ENCODE assay signal across 3 cellular contexts in genomic region chr4:770022-770421, GRCh38.
TF ChIP-seq lines count a peak whose summit lies in the region.

No MANE protein-coding gene starts in this region.

TF ChIP-seq in GM23338, 12 proteins besides CTCF, POLR2A, EP300 and RAD21 (continues in another document):
- TF ChIP-seq POLR2AphosphoS5 (IDR thresholded peaks at IDR 0.05; ENCODE audit: low read depth) = no peak
- TF ChIP-seq, protein P1, sequence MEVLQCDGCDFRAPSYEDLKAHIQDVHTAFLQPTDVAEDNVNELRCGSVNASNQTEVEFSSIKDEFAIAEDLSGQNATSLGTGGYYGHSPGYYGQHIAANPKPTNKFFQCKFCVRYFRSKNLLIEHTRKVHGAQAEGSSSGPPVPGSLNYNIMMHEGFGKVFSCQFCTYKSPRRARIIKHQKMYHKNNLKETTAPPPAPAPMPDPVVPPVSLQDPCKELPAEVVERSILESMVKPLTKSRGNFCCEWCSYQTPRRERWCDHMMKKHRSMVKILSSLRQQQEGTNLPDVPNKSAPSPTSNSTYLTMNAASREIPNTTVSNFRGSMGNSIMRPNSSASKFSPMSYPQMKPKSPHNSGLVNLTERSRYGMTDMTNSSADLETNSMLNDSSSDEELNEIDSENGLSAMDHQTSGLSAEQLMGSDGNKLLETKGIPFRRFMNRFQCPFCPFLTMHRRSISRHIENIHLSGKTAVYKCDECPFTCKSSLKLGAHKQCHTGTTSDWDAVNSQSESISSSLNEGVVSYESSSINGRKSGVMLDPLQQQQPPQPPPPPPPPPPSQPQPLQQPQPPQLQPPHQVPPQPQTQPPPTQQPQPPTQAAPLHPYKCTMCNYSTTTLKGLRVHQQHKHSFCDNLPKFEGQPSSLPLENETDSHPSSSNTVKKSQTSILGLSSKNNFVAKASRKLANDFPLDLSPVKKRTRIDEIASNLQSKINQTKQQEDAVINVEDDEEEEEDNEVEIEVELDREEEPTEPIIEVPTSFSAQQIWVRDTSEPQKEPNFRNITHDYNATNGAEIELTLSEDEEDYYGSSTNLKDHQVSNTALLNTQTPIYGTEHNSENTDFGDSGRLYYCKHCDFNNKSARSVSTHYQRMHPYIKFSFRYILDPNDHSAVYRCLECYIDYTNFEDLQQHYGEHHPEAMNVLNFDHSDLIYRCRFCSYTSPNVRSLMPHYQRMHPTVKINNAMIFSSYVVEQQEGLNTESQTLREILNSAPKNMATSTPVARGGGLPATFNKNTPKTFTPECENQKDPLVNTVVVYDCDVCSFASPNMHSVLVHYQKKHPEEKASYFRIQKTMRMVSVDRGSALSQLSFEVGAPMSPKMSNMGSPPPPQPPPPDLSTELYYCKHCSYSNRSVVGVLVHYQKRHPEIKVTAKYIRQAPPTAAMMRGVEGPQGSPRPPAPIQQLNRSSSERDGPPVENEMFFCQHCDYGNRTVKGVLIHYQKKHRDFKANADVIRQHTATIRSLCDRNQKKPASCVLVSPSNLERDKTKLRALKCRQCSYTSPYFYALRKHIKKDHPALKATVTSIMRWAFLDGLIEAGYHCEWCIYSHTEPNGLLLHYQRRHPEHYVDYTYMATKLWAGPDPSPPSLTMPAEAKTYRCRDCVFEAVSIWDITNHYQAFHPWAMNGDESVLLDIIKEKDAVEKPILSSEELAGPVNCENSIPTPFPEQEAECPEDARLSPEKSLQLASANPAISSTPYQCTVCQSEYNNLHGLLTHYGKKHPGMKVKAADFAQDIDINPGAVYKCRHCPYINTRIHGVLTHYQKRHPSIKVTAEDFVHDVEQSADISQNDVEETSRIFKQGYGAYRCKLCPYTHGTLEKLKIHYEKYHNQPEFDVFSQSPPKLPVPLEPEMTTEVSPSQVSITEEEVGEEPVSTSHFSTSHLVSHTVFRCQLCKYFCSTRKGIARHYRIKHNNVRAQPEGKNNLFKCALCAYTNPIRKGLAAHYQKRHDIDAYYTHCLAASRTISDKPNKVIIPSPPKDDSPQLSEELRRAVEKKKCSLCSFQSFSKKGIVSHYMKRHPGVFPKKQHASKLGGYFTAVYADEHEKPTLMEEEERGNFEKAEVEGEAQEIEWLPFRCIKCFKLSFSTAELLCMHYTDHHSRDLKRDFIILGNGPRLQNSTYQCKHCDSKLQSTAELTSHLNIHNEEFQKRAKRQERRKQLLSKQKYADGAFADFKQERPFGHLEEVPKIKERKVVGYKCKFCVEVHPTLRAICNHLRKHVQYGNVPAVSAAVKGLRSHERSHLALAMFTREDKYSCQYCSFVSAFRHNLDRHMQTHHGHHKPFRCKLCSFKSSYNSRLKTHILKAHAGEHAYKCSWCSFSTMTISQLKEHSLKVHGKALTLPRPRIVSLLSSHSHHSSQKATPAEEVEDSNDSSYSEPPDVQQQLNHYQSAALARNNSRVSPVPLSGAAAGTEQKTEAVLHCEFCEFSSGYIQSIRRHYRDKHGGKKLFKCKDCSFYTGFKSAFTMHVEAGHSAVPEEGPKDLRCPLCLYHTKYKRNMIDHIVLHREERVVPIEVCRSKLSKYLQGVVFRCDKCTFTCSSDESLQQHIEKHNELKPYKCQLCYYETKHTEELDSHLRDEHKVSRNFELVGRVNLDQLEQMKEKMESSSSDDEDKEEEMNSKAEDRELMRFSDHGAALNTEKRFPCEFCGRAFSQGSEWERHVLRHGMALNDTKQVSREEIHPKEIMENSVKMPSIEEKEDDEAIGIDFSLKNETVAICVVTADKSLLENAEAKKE (CRISPR knock-in tag; IDR thresholded peaks at IDR 0.05) = no peak
- TF ChIP-seq EZH2phosphoT487 (IDR thresholded peaks at IDR 0.05; ENCODE audit: unreplicated experiment) = no peak

TF ChIP-seq in GM12878, 131 proteins besides CTCF, POLR2A, EP300 and RAD21:
- TF ChIP-seq BCL3 (IDR thresholded peaks at IDR 0.05; ENCODE audit: borderline replicate concordance, insufficient read depth, low read depth, low read length, poor library complexity, severe bottlenecking) (peak; percentile 83), ETV6 (conservative IDR thresholded peaks at IDR 0.05 in 1 of 2, IDR thresholded peaks at IDR 0.05 in 1 of 2; ENCODE audit: borderline replicate concordance in 1 of 2, low read depth in 1 of 2) (no peak)

TF ChIP-seq in neural cell, 6 proteins besides CTCF, POLR2A, EP300 and RAD21:
- TF ChIP-seq TAF1 (IDR thresholded peaks at IDR 0.05; ENCODE audit: low read depth) = no peak
- TF ChIP-seq POLR2AphosphoS5 (IDR thresholded peaks at IDR 0.05) = peak; percentile 9
TF ChIP-seq in neural cell: peak in this region for 1.
